In the genomic region with DNA sequence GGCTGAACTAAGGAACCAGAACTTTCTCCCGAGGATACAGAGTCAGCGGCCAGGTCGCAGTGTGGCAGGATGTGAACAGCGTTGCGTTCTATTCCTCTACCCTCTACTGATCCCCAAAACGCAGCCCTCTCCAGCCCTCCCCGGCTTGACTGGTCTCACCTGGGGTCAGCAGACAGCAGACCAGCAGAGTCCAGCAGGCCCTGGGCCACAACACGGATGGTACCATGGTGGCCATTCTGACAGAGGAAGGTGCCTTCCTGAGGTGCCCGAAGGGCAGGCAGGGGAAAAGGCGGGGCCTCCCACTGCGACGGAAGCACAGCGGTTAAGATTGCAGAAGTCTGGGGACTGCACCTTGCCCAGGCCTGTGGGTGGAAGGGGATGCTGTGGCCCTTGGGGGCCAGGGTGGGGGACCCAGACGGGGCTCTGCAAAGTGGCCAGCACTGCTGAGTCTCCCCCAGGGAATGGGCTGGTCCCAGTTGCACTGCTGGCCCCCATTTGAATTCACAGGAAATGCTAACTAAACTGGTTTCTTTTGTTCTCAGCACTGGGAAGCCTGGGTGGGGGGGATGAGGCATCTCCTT, we compare ENCODE assay signal across 8 cellular contexts. TPM values are rescaled to one million over a fixed set of nuclear protein-coding genes. Genes with fewer than 3 reads are reported as not detected.
DNase-seq lines count a peak whose midpoint lies in the region; ATAC-seq lines count a peak whose summit lies in the region.

A gene with protein sequence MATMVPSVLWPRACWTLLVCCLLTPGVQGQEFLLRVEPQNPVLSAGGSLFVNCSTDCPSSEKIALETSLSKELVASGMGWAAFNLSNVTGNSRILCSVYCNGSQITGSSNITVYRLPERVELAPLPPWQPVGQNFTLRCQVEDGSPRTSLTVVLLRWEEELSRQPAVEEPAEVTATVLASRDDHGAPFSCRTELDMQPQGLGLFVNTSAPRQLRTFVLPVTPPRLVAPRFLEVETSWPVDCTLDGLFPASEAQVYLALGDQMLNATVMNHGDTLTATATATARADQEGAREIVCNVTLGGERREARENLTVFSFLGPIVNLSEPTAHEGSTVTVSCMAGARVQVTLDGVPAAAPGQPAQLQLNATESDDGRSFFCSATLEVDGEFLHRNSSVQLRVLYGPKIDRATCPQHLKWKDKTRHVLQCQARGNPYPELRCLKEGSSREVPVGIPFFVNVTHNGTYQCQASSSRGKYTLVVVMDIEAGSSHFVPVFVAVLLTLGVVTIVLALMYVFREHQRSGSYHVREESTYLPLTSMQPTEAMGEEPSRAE (minus strand): TSS at position 245 of the 581 bp plus-strand sequence. CDS start 10 bp downstream, at position 235.

- no peaks in the 10 kb centered on the region for H3K36me3 ChIP-seq in iPS-20b (ENCODE audit: insufficient read depth, low read depth, low read length)

- peaks cover 2% of the 10 kb centered on the region for H3K27me3 ChIP-seq in iPS-20b (ENCODE audit: insufficient read depth, low read length)

- peaks cover 12% of the 10 kb centered on the region; the same call in 1 of the 2 replicates for H3K4me1 ChIP-seq in iPS-20b (ENCODE audit: insufficient read depth, low read length)

- DNase-seq in Jurkat, Clone E6-1 (ENCODE audit: low read depth, low spot score) = peak; percentile 64
- peak; percentile 87 for DNase-seq in activated CD8-positive, alpha-beta memory T cell treated with anti-CD3 and anti-CD28 coated beads for 24 hours
- peak; percentile 49 to 66 for DNase-seq in stimulated activated CD8-positive, alpha-beta memory T cell treated with anti-CD3 and anti-CD28 coated beads, Interleukin-7, amount 100 ng/mL, for 48 hours (ENCODE audit: extremely low read depth in 1 of 2, low read depth in 1 of 2)
- DNase-seq in NCI-H2081 treated with DMSO at 0.1 percent for 48 hours (lab: John Stamatoyannopoulos, UW) (no peak), DMS79 (lab: John Stamatoyannopoulos, UW) (no peak)

- peak within 1 kb of the TSS; percentile 81 for H3K4me3 ChIP-seq in Jurkat, Clone E6-1 (ENCODE audit: low read length)
- no peak within 1 kb of the TSS; the same call in 1 of the 2 replicates for H3K4me3 ChIP-seq in iPS-20b (ENCODE audit: low read length)

- H3K27ac ChIP-seq in iPS-20b (ENCODE audit: low read length) = no peak within 1 kb of the TSS

- ATAC-seq in GM18907 (IDR thresholded peaks at IDR 0.05; ENCODE audit: unreplicated experiment) = peak; percentile 62
- no peak for ATAC-seq in HG03342 (IDR thresholded peaks at IDR 0.05; ENCODE audit: unreplicated experiment)

- H3K9me3 ChIP-seq in iPS-20b (ENCODE audit: insufficient read depth, low read depth, low read length) = no peaks in the 10 kb centered on the region

- H3K9ac ChIP-seq in iPS-20b (ENCODE audit: low read depth, low read length) = peak within 1 kb of the TSS; percentile 53

RNA-seq across cellular contexts. Expression of the gene that starts here (rescaled TPM):
- 145 TPM for polyA plus RNA-seq in Jurkat, Clone E6-1 (2012; ENCODE audit: insufficient read depth, insufficient read length)

Comparison
In these comparisons a context has a peak if more than half of its experiments do, and no peak if none do; other contexts are left out.
1. DNase-seq: peak in Jurkat, Clone E6-1 (single experiment), activated CD8-positive, alpha-beta memory T cell treated with anti-CD3 and anti-CD28 coated beads for 24 hours (single experiment) and stimulated activated CD8-positive, alpha-beta memory T cell treated with anti-CD3 and anti-CD28 coated beads, Interleukin-7, amount 100 ng/mL, for 48 hours (2 of 2); none in NCI-H2081 treated with DMSO at 0.1 percent for 48 hours (single experiment) and DMS79 (single experiment).